In genomic region chr12:122852336-122853275, GRCh38 we compare ENCODE assay signal across 15 cellular contexts. TPM values are rescaled to one million over a fixed set of nuclear protein-coding genes. Genes with fewer than 3 reads are reported as not detected.
A peak's percentile ranks its signal among the peaks of the same experiment; 100 is the strongest.
DNase-seq lines count a peak whose midpoint lies in the region; ATAC-seq and TF ChIP-seq lines count a peak whose summit lies in the region.
"Had no signal": no experiment of that assay in that cellular context is flagged by ENCODE, and none has a peak within 500 bp of the region (broad histone marks: within the 10 kb centered on the region; RNA-seq: fewer than 3 reads in every experiment).

No MANE protein-coding gene starts in this region.

- no peak overlapping the region for H3K4me3 Mint-ChIP-seq in effector memory CD8-positive, alpha-beta T cell
- H3K4me3 Mint-ChIP-seq: activated naive CD8-positive, alpha-beta T cell treated with anti-CD3 and anti-CD28 coated beads, Interleukin-2, amount 10 ng/mL, durations not matched to agents 7 days and 5 days; GM23338 had no signal

- intact Hi-C loops in lower lobe of right lung (cut with DNase I) = no loop called here

- no peaks in the 10 kb centered on the region for H3K9me3 Mint-ChIP-seq in effector memory CD8-positive, alpha-beta T cell
- H3K9me3 Mint-ChIP-seq: activated naive CD8-positive, alpha-beta T cell treated with anti-CD3 and anti-CD28 coated beads, Interleukin-2, amount 10 ng/mL, durations not matched to agents 7 days and 5 days; GM23338 had no signal

- no peak overlapping the region for H3K9ac ChIP-seq in smooth muscle cell (ENCODE audit: low read depth)

- H3K36me3 ChIP-seq in MG63 (no peaks in the 10 kb centered on the region; the same call in 1 of the 2 replicates), lower lobe of right lung (peaks cover 30% of the 10 kb centered on the region), smooth muscle cell (ENCODE audit: low read depth) (no peaks in the 10 kb centered on the region)

- no peaks in the 10 kb centered on the region for H3K9me3 ChIP-seq in MG63
- no peaks in the 10 kb centered on the region for H3K9me3 ChIP-seq in lower lobe of right lung
- H3K9me3 ChIP-seq in smooth muscle cell (replicated peaks; ENCODE audit: low read depth) = no peaks in the 10 kb centered on the region

- no peaks in the 10 kb centered on the region for H3K4me1 Mint-ChIP-seq in effector memory CD8-positive, alpha-beta T cell (ENCODE audit: low read depth in 2 of 2)
- H3K4me1 Mint-ChIP-seq: activated naive CD8-positive, alpha-beta T cell treated with anti-CD3 and anti-CD28 coated beads, Interleukin-2, amount 10 ng/mL, durations not matched to agents 7 days and 5 days had no signal

- H3K27ac Mint-ChIP-seq in effector memory CD8-positive, alpha-beta T cell = peak overlapping the region; percentile 2 to 58
- H3K27ac Mint-ChIP-seq: activated naive CD8-positive, alpha-beta T cell treated with anti-CD3 and anti-CD28 coated beads, Interleukin-2, amount 10 ng/mL, durations not matched to agents 7 days and 5 days; GM23338 had no signal

- WGBS in smooth muscle cell (ENCODE audit: low lambda C conversion rate) = 82% methylated on average over 17 of the region's 18 CpGs

- H3K4me3 ChIP-seq in MG63 (no peak overlapping the region), lower lobe of right lung (no peak overlapping the region), smooth muscle cell (no peak overlapping the region)
- H3K4me3 ChIP-seq: GM23338, PC-9 had no signal

- no peaks in the 10 kb centered on the region for H4K20me1 ChIP-seq in smooth muscle cell (ENCODE audit: low read depth)

- no peaks in the 10 kb centered on the region for H3K27me3 Mint-ChIP-seq in effector memory CD8-positive, alpha-beta T cell
- H3K27me3 Mint-ChIP-seq: activated naive CD8-positive, alpha-beta T cell treated with anti-CD3 and anti-CD28 coated beads, Interleukin-2, amount 10 ng/mL, durations not matched to agents 7 days and 5 days had no signal

- no peaks in the 10 kb centered on the region for H3F3A ChIP-seq in smooth muscle cell (ENCODE audit: low read depth)

- peaks cover 24% of the 10 kb centered on the region for H3K4me1 ChIP-seq in lower lobe of right lung
- no peaks in the 10 kb centered on the region for H3K4me1 ChIP-seq in smooth muscle cell (ENCODE audit: low read depth)

- H3K27ac ChIP-seq in lower lobe of right lung = peak overlapping the region; percentile 70
- H3K27ac ChIP-seq in temporal lobe (ENCODE audit: low read depth, low read length) = peak overlapping the region; percentile 92
- H3K27ac ChIP-seq in smooth muscle cell (ENCODE audit: low read depth) = no peak overlapping the region
- H3K27ac ChIP-seq: HL-60, PC-9 had no signal

- H3K27me3 ChIP-seq in MG63 (no peaks in the 10 kb centered on the region), lower lobe of right lung (ENCODE audit: low read depth) (no peaks in the 10 kb centered on the region), smooth muscle cell (ENCODE audit: low read depth) (no peaks in the 10 kb centered on the region)

- no peak for ATAC-seq in effector memory CD8-positive, alpha-beta T cell (replicated peaks)
- ATAC-seq in lower lobe of right lung (no peak), GM18858 (IDR thresholded peaks at IDR 0.05; ENCODE audit: unreplicated experiment) (no peak), HG03520 (IDR thresholded peaks at IDR 0.05; ENCODE audit: unreplicated experiment) (no peak)
- ATAC-seq: GM23338 had no signal

- no peaks in the 10 kb centered on the region for H3K79me2 ChIP-seq in smooth muscle cell (ENCODE audit: low read depth)

- DNase-seq in MG63 (peak; percentile 51), lower lobe of right lung (no peak), cortex of kidney (lab: John Stamatoyannopoulos, UW) (no peak), smooth muscle cell (lab: John Stamatoyannopoulos, UW; ENCODE audit: unreplicated experiment) (no peak)
- DNase-seq in effector memory CD8-positive, alpha-beta T cell = no peak
- DNase-seq: activated CD4-positive, alpha-beta T cell treated with anti-CD3 and anti-CD28 coated beads for 4 hours; activated naive CD8-positive, alpha-beta T cell treated with anti-CD3 and anti-CD28 coated beads, Interleukin-2, amount 10 ng/mL, durations not matched to agents 7 days and 5 days; foreskin melanocyte; NCI-H1417 treated with DMSO at 0.1 percent for 48 hours had no signal

- H3K36me3 Mint-ChIP-seq in effector memory CD8-positive, alpha-beta T cell (ENCODE audit: insufficient read depth) = peaks cover 29% of the 10 kb centered on the region
- H3K36me3 Mint-ChIP-seq: activated naive CD8-positive, alpha-beta T cell treated with anti-CD3 and anti-CD28 coated beads, Interleukin-2, amount 10 ng/mL, durations not matched to agents 7 days and 5 days had no signal

- H2AFZ ChIP-seq in smooth muscle cell (ENCODE audit: low read depth) = no peak overlapping the region
- H2AFZ ChIP-seq: GM23338, PC-9 had no signal

- no peak for TF ChIP-seq CTCF in lower lobe of right lung (IDR thresholded peaks at IDR 0.05)
- no peak for TF ChIP-seq CTCF in smooth muscle cell (IDR thresholded peaks at IDR 0.05; ENCODE audit: borderline replicate concordance, insufficient read depth, poor library complexity, severe bottlenecking)

- H3K4me2 ChIP-seq in smooth muscle cell = no peak overlapping the region
- H3K4me2 ChIP-seq: GM23338, PC-9 had no signal

RNA-seq across cellular contexts. Expression of gene HIP1R, which starts 17.3 kb away (rescaled TPM):
- 6.4 and 14.8 TPM in 2 replicates for total RNA-seq in MG63 (2014; rRNA removed; shearing (Covaris generic); ENCODE audit: low replicate concordance)
- total RNA-seq in lower lobe of right lung (28.2 TPM), temporal lobe (75.7 TPM), smooth muscle cell (7.4 and 27.8 TPM in 2 replicates)
- polyA plus RNA-seq in smooth muscle cell = 6.0 and 13.7 TPM in 2 replicates

RNA-seq across cellular contexts. Expression of gene VPS37B, which starts 43.3 kb away (rescaled TPM):
- 15.0 and 21.4 TPM in 2 replicates for total RNA-seq in MG63 (2014; rRNA removed; shearing (Covaris generic); ENCODE audit: low replicate concordance)
- total RNA-seq in lower lobe of right lung (34.5 TPM), temporal lobe (21.9 TPM), smooth muscle cell (14.8 and 20.4 TPM in 2 replicates)
- polyA plus RNA-seq in smooth muscle cell = 25.3 and 37.9 TPM in 2 replicates
